Comparison of ENCODE assay signal across 9 cellular contexts in the genomic region with DNA sequence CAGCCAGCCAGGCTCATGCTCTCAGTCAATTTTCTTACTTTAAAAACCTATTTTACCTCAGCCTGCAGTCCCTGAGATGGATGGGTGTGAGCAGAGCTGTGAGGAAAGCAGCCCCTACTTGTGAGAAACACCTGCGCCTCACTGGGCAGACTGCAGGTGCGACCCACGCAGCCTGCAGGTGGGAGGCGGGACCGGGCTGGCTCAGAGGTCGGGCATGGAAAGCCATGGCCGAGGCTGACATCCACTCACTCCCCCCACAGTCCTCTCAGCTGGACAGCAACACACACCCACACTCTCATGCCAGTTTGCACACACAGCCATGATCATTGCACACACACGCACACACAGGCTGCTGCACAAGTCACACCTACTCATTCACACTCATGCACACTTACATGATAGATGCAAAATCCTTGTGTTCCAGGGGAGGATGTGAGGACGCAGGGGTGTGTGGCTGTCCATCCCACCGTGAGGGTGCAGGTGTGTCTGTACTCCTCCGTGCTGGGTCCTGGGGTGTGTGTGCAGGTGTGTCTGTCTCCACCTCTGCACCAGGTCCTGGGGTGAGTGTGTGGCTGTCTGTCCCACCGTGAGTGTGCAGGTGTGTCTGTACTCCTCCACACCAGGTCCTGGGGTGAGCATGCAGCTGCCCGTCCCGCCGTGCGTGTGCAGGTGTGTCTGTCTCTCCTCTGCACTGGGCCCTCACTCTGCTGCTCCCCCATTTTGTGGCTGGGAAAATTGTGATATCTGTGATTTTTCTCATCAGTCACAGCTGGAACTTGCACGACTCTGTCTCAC.
"Had no signal": no experiment of that assay in that cellular context is flagged by ENCODE, and none has a peak within 500 bp of the region (broad histone marks: within the 10 kb centered on the region; RNA-seq: fewer than 3 reads in every experiment).

No MANE protein-coding gene starts in this region.

- DNase-seq: activated CD4-positive, alpha-beta T cell treated with anti-CD3 and anti-CD28 coated beads, Interleukin-2, amount 50 U/mL, for 4 hours; activated CD4-positive, CD25-positive, alpha-beta regulatory T cell treated with anti-CD3 and anti-CD28 coated beads, Interleukin-2, amount 50 U/mL, for 72 hours; activated T-cell treated with anti-CD3 and anti-CD28 coated beads, Interleukin-2, amount 50 U/mL, for 48 hours; foreskin melanocyte; left ventricle myocardium superior; stimulated activated CD4-positive, alpha-beta T cell treated with anti-CD3 and anti-CD28 coated beads, Interleukin-1b, Interleukin-23, amount 100 ng/mL, for 48 hours; stimulated activated naive B cell treated with anti-CD40 and anti-IgM and Interleukin-4, amounts not matched to agents 10 μg/mL and 1 μg/mL and 100 μg/mL, for 72 hours; transverse colon had no signal

- H3K4me3 ChIP-seq: right atrium auricular region, transverse colon had no signal

- H3K4me1 ChIP-seq: right atrium auricular region, transverse colon had no signal

- H3K9me3 ChIP-seq: right atrium auricular region, transverse colon had no signal

- H3K27ac ChIP-seq: right atrium auricular region, transverse colon had no signal

- ATAC-seq: left ventricle myocardium superior; stimulated activated naive B cell treated with anti-CD40 and anti-IgM and Interleukin-4, amounts not matched to agents 10 μg/mL and 1 μg/mL and 100 μg/mL, for 72 hours had no signal

- H3K27me3 ChIP-seq: right atrium auricular region had no signal

- H3K36me3 ChIP-seq: right atrium auricular region, transverse colon had no signal
